Comparison of ENCODE assay signal across 27 cellular contexts in genomic region chr7:106339513-106340246, GRCh38.
"Had no signal": no experiment of that assay in that cellular context is flagged by ENCODE, and none has a peak within 500 bp of the region (broad histone marks: within the 10 kb centered on the region; RNA-seq: fewer than 3 reads in every experiment).

No MANE protein-coding gene starts in this region.

- DNase-seq: activated CD4-positive, alpha-beta T cell treated with anti-CD3 and anti-CD28 coated beads for 4 hours; activated CD4-positive, alpha-beta T cell treated with anti-CD3 and anti-CD28 coated beads, Interleukin-2, amount 50 U/mL, for 1 hour; activated CD4-positive, alpha-beta T cell treated with anti-CD3 and anti-CD28 coated beads, Interleukin-2, amount 50 U/mL, for 48 hours; activated CD4-positive, CD25-positive, alpha-beta regulatory T cell; activated CD4-positive, CD25-positive, alpha-beta regulatory T cell treated with anti-CD3 and anti-CD28 coated beads, Interleukin-2, amount 50 U/mL, for 72 hours; activated CD8-positive, alpha-beta memory T cell treated with anti-CD3 and anti-CD28 coated beads, Interleukin-2, amount 50 U/mL, for 48 hours; activated effector memory CD4-positive, alpha-beta T cell treated with anti-CD3 and anti-CD28 coated beads, Interleukin-2, amount 50 U/mL, for 16 hours; activated naive CD4-positive, alpha-beta T cell treated with anti-CD3 and anti-CD28 coated beads, Interleukin-2, amount 10 ng/mL, durations not matched to agents 7 days and 5 days; activated T-cell treated with anti-CD3 and anti-CD28 coated beads for 4 hours; amniotic stem cell; anterior cingulate cortex; brain microvascular endothelial cell; dorsolateral prefrontal cortex; effector memory CD4-positive, alpha-beta T cell; endodermal cell; foreskin fibroblast; head of caudate nucleus; hippocampal formation; T-helper 2 cell had no signal

- H3K27ac Mint-ChIP-seq: activated naive CD4-positive, alpha-beta T cell treated with anti-CD3 and anti-CD28 coated beads, Interleukin-2, amount 10 ng/mL, durations not matched to agents 7 days and 5 days; activated naive CD8-positive, alpha-beta T cell; activated T-helper 2 cell treated with anti-CD3 and anti-CD28 coated beads, Interferon-gamma antibody, Interleukin-2, Interleukin-4, amounts not matched to agents 10 μg/mL and 5 μg/mL and 100 μg/mL, durations not matched to agents 14 hours and 24 hours and 36 hours; dendritic cell treated with granulocyte-macrophage colony-stimulating factor and Interleukin-4, amounts not matched to agents 40 ng/mL and 50 ng/mL, for 4 days; endodermal cell had no signal

- H3K27me3 Mint-ChIP-seq: activated naive CD4-positive, alpha-beta T cell treated with anti-CD3 and anti-CD28 coated beads, Interleukin-2, amount 10 ng/mL, durations not matched to agents 7 days and 5 days; activated naive CD8-positive, alpha-beta T cell; dendritic cell treated with granulocyte-macrophage colony-stimulating factor and Interleukin-4, amounts not matched to agents 40 ng/mL and 50 ng/mL, for 4 days had no signal

- FAIRE-seq: astrocyte, bronchial epithelial cell, frontal cortex had no signal

- H3K4me1 Mint-ChIP-seq: central memory CD8-positive, alpha-beta T cell; endodermal cell had no signal

- ATAC-seq: esophagus mucosa had no signal

- H3K4me3 Mint-ChIP-seq: activated naive CD4-positive, alpha-beta T cell treated with anti-CD3 and anti-CD28 coated beads, Interleukin-2, amount 10 ng/mL, durations not matched to agents 7 days and 5 days; activated naive CD8-positive, alpha-beta T cell; central memory CD8-positive, alpha-beta T cell; dendritic cell treated with granulocyte-macrophage colony-stimulating factor and Interleukin-4, amounts not matched to agents 40 ng/mL and 50 ng/mL, for 4 days; endodermal cell had no signal
